Comparison of ENCODE assay signal across 8 cellular contexts in the genomic region with DNA sequence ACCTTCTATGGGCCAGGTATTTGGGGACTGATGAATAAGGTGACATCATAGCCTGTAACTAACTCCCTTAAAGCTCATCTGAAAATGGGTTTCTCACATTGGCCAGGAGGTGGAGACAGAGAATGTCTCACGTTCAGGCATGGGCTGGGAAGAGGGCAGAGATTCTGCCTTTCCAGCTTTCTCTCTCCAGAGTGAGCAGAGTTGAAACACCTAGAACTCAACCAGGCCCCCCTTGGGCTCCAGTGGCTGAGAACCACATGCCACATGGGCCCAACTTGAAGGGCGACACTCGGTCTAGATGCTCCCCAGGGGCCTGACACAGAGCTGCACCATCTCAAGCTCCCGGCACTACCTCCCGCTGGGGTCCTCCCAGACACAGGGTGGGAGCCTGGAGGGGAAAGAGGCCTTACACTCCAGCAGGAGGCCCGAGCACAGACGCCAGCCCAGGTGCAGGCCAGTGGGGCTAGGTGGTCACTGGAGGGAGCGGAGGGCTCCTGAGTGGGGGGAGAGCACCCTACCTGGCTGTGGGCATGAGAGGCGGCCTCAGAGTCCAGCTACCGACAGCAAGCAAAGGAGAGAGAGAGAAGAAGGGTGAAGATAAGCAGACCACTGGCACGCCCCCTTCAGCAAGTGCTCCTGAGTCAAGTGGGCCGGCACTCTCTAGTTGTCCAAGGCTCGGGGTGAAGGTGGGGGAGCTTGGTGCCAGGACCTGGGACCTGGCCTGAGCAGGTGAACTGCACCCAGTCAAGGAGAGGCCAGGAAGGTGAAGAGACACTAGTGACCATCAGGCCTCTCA. TPM values are rescaled to one million over a fixed set of nuclear protein-coding genes. Genes with fewer than 3 reads are reported as not detected.
DNase-seq lines count a peak whose midpoint lies in the region; ATAC-seq and TF ChIP-seq lines count a peak whose summit lies in the region.

No MANE protein-coding gene starts in this region.

- peaks cover 28% of the 10 kb centered on the region for H3K36me3 ChIP-seq in cardiac muscle cell

- no peaks in the 10 kb centered on the region for H3K9me3 ChIP-seq in cardiac muscle cell (ENCODE audit: low read depth)

- peak; percentile 98 for ATAC-seq in activated CD4-positive, alpha-beta T cell treated with anti-CD3 and anti-CD28 coated beads for 36 hours
- ATAC-seq in activated naive CD4-positive, alpha-beta T cell treated with anti-CD3 and anti-CD28 coated beads, Interleukin-2, amount 50 U/mL, for 72 hours: peak; percentile 81 to 90

- CTCF ChIA-PET in activated CD4-positive, alpha-beta T cell treated with anti-CD3 and anti-CD28 coated beads for 36 hours (lab: Charles Lee): interaction anchor here (0.5 to 5.1 kb wide), 45 partner anchors 9 to 993 kb away, joined by 3 to 88 read pairs (median 4); partner anchors contain the start of genes MYO18A, NSRP1 and NUFIP2

- H3K4me1 Mint-ChIP-seq in activated CD4-positive, alpha-beta T cell treated with anti-CD3 and anti-CD28 coated beads for 36 hours: peaks cover 3% of the 10 kb centered on the region

- no peaks in the 10 kb centered on the region for H3K27me3 ChIP-seq in cardiac muscle cell

- whole genome bisulfite sequencing in lower leg skin, 2 donors: 72 to 73% methylated on average over 13 of the region's 13 CpGs

- POLR2A ChIA-PET in activated CD4-positive, alpha-beta T cell treated with anti-CD3 and anti-CD28 coated beads for 36 hours (lab: Charles Lee): interaction anchor here (0.9 to 1.5 kb wide), 4 partner anchors 13 to 25 kb away, joined by 3 to 7 read pairs (median 4); no protein-coding TSS in a partner anchor

- intact Hi-C loops in activated CD4-positive, alpha-beta T cell treated with anti-CD3 and anti-CD28 coated beads for 36 hours (cut with DNase I, micrococcal nuclease): loop anchor here (1.0 to 5.0 kb wide), 5 partner anchors 14 to 168 kb away; partner anchors contain the start of genes MYO18A (in 1 of the 2) and NUFIP2 (in 1 of the 2)
- intact Hi-C loops in lower leg skin (cut with DNase I; ENCODE audit: low total_unique reads): no loop called here

- H3K27ac Mint-ChIP-seq in activated CD4-positive, alpha-beta T cell treated with anti-CD3 and anti-CD28 coated beads for 36 hours: no peak overlapping the region
- H3K27ac Mint-ChIP-seq in activated naive CD4-positive, alpha-beta T cell treated with anti-CD3 and anti-CD28 coated beads, Interleukin-2, amount 50 U/mL, for 72 hours: peak overlapping the region in 1 of 2 donors; percentile 75

- no peaks in the 10 kb centered on the region for H3K36me3 Mint-ChIP-seq in activated CD4-positive, alpha-beta T cell treated with anti-CD3 and anti-CD28 coated beads for 36 hours (ENCODE audit: low read depth)
- peaks cover 0 to under 1% of the 10 kb centered on the region in 2 donors for H3K36me3 Mint-ChIP-seq in activated naive CD4-positive, alpha-beta T cell treated with anti-CD3 and anti-CD28 coated beads, Interleukin-2, amount 50 U/mL, for 72 hours

- TF ChIP-seq CTCF in cardiac muscle cell (IDR thresholded peaks at IDR 0.05; ENCODE audit: low read depth, low read length) (peak; percentile 77), lower leg skin (IDR thresholded peaks at IDR 0.05) (no peak)

- no peak overlapping the region for H3K4me3 ChIP-seq in cardiac muscle cell
- H3K4me3 ChIP-seq in lower leg skin (ENCODE audit: low read depth, poor library complexity, severe bottlenecking): no peak overlapping the region

- DNase-seq in activated CD4-positive, alpha-beta T cell treated with anti-CD3 and anti-CD28 coated beads for 36 hours: peak; percentile 61
- no peak for DNase-seq in activated CD4-positive, alpha-beta T cell treated with anti-CD3 and anti-CD28 coated beads, Interleukin-2, amount 50 U/mL, for 1 hour
- DNase-seq in HS-5 (ENCODE audit: low read depth) (peak; percentile 46), NCI-H748 (lab: John Stamatoyannopoulos, UW; ENCODE audit: unreplicated experiment) (peak; percentile 71), cardiac muscle cell (ENCODE audit: low read depth in 1 of 2, low spot score in 1 of 2) (peak; percentile 74 to 86), renal cortical epithelial cell (ENCODE audit: low read depth) (peak; percentile 76), lower leg skin (ENCODE audit: low spot score in 2 of 2) (no peak)
- DNase-seq in activated naive CD4-positive, alpha-beta T cell treated with anti-CD3 and anti-CD28 coated beads, Interleukin-2, amount 50 U/mL, for 72 hours (ENCODE audit: low spot score in 2 of 2): peak in 1 of 2 donors; percentile 32

- TF ChIP-seq POLR2A in lower leg skin (IDR thresholded peaks at IDR 0.05): no peak

- H3K27ac ChIP-seq in cardiac muscle cell: peak overlapping the region; percentile 64

- H3K9me3 Mint-ChIP-seq in activated CD4-positive, alpha-beta T cell treated with anti-CD3 and anti-CD28 coated beads for 36 hours (ENCODE audit: low read depth): no peaks in the 10 kb centered on the region
- H3K9me3 Mint-ChIP-seq in activated naive CD4-positive, alpha-beta T cell treated with anti-CD3 and anti-CD28 coated beads, Interleukin-2, amount 50 U/mL, for 72 hours: no peaks in the 10 kb centered on the region

- no peaks in the 10 kb centered on the region for H3K27me3 Mint-ChIP-seq in activated CD4-positive, alpha-beta T cell treated with anti-CD3 and anti-CD28 coated beads for 36 hours

- no peak overlapping the region for H3K4me3 Mint-ChIP-seq in activated CD4-positive, alpha-beta T cell treated with anti-CD3 and anti-CD28 coated beads for 36 hours

- peaks cover 27% of the 10 kb centered on the region for H3K4me1 ChIP-seq in cardiac muscle cell (ENCODE audit: low read depth)

RNA-seq across cellular contexts. Expression of gene MYO18A, which starts 55.9 kb away (rescaled TPM):
- 10 to 100 TPM; 31.9 to 38.2 TPM for total RNA-seq in activated CD4-positive, alpha-beta T cell treated with anti-CD3 and anti-CD28 coated beads for 36 hours
- 10 to 100 TPM; 38.8 to 62.8 TPM for total RNA-seq in activated naive CD4-positive, alpha-beta T cell treated with anti-CD3 and anti-CD28 coated beads, Interleukin-2, amount 50 U/mL, for 72 hours
- 326 and 564 TPM in 2 replicates for total RNA-seq in cardiac muscle cell
- 186 and 218 TPM in 2 replicates for polyA plus RNA-seq in cardiac muscle cell
- total RNA-seq in renal cortical epithelial cell: 25.4 and 65.5 TPM in 2 replicates
- 100 to 1,000 TPM in 1 of 4 donors, 10 to 100 TPM in 3; 87.3 to 123 (median 94.0) TPM for total RNA-seq in lower leg skin

Comparison
In these comparisons a context has a peak if more than half of its experiments do, and no peak if none do; other contexts are left out.
1. DNase-seq: peak in activated CD4-positive, alpha-beta T cell treated with anti-CD3 and anti-CD28 coated beads for 36 hours (single experiment), HS-5 (single experiment), NCI-H748 (single experiment), cardiac muscle cell (2 of 2) and renal cortical epithelial cell (single experiment); none in activated CD4-positive, alpha-beta T cell treated with anti-CD3 and anti-CD28 coated beads, Interleukin-2, amount 50 U/mL, for 1 hour (single experiment) and lower leg skin (0 of 2).